Comparison of ENCODE assay signal across 13 cellular contexts in genomic region chr10:61965694-61966284, GRCh38.
DNase-seq lines count a peak whose midpoint lies in the region; ATAC-seq and TF ChIP-seq lines count a peak whose summit lies in the region.
"Had no signal": no experiment of that assay in that cellular context is flagged by ENCODE, and none has a peak within 500 bp of the region (broad histone marks: within the 10 kb centered on the region; RNA-seq: fewer than 3 reads in every experiment).

No MANE protein-coding gene starts in this region.

- TF ChIP-seq CTCF in activated B cell treated with CpG ODN at 0.5 μM for 24 hours (IDR thresholded peaks at IDR 0.05) (no peak), osteocyte (IDR thresholded peaks at IDR 0.05) (no peak)

- no peaks in the 10 kb centered on the region for H3K9me3 Mint-ChIP-seq in activated T-cell treated with anti-CD3 and anti-CD28 coated beads, Interleukin-2, amount 50 U/mL, for 4 hours
- H3K9me3 Mint-ChIP-seq in activated B cell treated with CpG ODN at 0.5 μM for 24 hours (no peaks in the 10 kb centered on the region), osteocyte (ENCODE audit: unreplicated experiment) (no peaks in the 10 kb centered on the region)
- H3K9me3 Mint-ChIP-seq: nephron progenitor cell had no signal

- peaks cover 80% of the 10 kb centered on the region for H3K4me1 Mint-ChIP-seq in activated T-cell treated with anti-CD3 and anti-CD28 coated beads, Interleukin-2, amount 50 U/mL, for 4 hours (ENCODE audit: low read depth)
- H3K4me1 Mint-ChIP-seq in activated B cell treated with CpG ODN at 0.5 μM for 24 hours, result peaks cover 82% of the 10 kb centered on the region
- peaks cover 73% of the 10 kb centered on the region for H3K4me1 Mint-ChIP-seq in osteocyte (ENCODE audit: unreplicated experiment)

- POLR2A ChIA-PET in activated B cell treated with CpG ODN at 0.5 μM for 24 hours (lab: Charles Lee), result interaction anchor here (1.2 to 2.4 kb wide), 4 partner anchors 10 to 63 kb away, joined by 3 to 10 read pairs (median 6); no protein-coding TSS in a partner anchor

- intact Hi-C loops in activated B cell treated with CpG ODN at 0.5 μM for 24 hours (cut with micrococcal nuclease), result loop anchor here (2.0 kb wide), 2 partner anchors 21 kb away; no protein-coding TSS in a partner anchor

- CTCF ChIA-PET in activated B cell treated with CpG ODN at 0.5 μM for 24 hours (lab: Charles Lee), result interaction anchor here (1.3 kb wide), 1 partner anchor 72 kb away, joined by 6 read pairs; no protein-coding TSS in a partner anchor

- DNase-seq in activated T-cell treated with anti-CD3 and anti-CD28 coated beads, Interleukin-2, amount 50 U/mL, for 4 hours, result no peak
- DNase-seq in activated T-cell treated with anti-CD3 and anti-CD28 coated beads for 4 hours, result no peak
- no peak for DNase-seq in activated B cell treated with CpG ODN at 0.5 μM for 24 hours
- DNase-seq in osteocyte (ENCODE audit: extremely low spot score, unreplicated experiment), result no peak
- DNase-seq in stimulated activated CD4-positive, alpha-beta T cell treated with anti-CD3 and anti-CD28 coated beads, Interleukin-1b, Interleukin-23, amount 100 ng/mL, for 48 hours, result no peak
- no peak for DNase-seq in stimulated activated CD4-positive, alpha-beta T cell treated with anti-CD3 and anti-CD28 coated beads, Interleukin-4, amount 100 ng/mL, for 1 hour
- DNase-seq: Calu3; central memory CD4-positive, alpha-beta T cell; NCI-H2171; nephron progenitor cell; retina had no signal

- peak overlapping the region; percentile 69 for H3K27ac Mint-ChIP-seq in activated B cell treated with CpG ODN at 0.5 μM for 24 hours
- peak overlapping the region; percentile 97 for H3K27ac Mint-ChIP-seq in osteocyte (ENCODE audit: unreplicated experiment)
- H3K27ac Mint-ChIP-seq: nephron progenitor cell had no signal

- peak; percentile 53 to 63 for ATAC-seq in activated T-cell treated with anti-CD3 and anti-CD28 coated beads, Interleukin-2, amount 50 U/mL, for 4 hours
- ATAC-seq in HG02678 (IDR thresholded peaks at IDR 0.05; ENCODE audit: unreplicated experiment) (peak; percentile 16), activated B cell treated with CpG ODN at 0.5 μM for 24 hours (ENCODE audit: low read depth) (no peak), HG03457 (IDR thresholded peaks at IDR 0.05; ENCODE audit: unreplicated experiment) (no peak)

- H3K27me3 Mint-ChIP-seq in activated T-cell treated with anti-CD3 and anti-CD28 coated beads, Interleukin-2, amount 50 U/mL, for 4 hours (ENCODE audit: low read depth), result no peaks in the 10 kb centered on the region
- H3K27me3 Mint-ChIP-seq in activated B cell treated with CpG ODN at 0.5 μM for 24 hours, result no peaks in the 10 kb centered on the region
- H3K27me3 Mint-ChIP-seq in osteocyte (ENCODE audit: unreplicated experiment), result no peaks in the 10 kb centered on the region

- H3K4me3 Mint-ChIP-seq in activated T-cell treated with anti-CD3 and anti-CD28 coated beads, Interleukin-2, amount 50 U/mL, for 4 hours, result no peak overlapping the region
- H3K4me3 Mint-ChIP-seq in activated B cell treated with CpG ODN at 0.5 μM for 24 hours (no peak overlapping the region), osteocyte (ENCODE audit: unreplicated experiment) (no peak overlapping the region)
- H3K4me3 Mint-ChIP-seq: nephron progenitor cell had no signal

- H3K36me3 Mint-ChIP-seq in activated T-cell treated with anti-CD3 and anti-CD28 coated beads, Interleukin-2, amount 50 U/mL, for 4 hours (ENCODE audit: insufficient read depth), result peaks cover 50% of the 10 kb centered on the region
- H3K36me3 Mint-ChIP-seq in activated B cell treated with CpG ODN at 0.5 μM for 24 hours (ENCODE audit: low read depth) (peaks cover 67% of the 10 kb centered on the region), osteocyte (ENCODE audit: unreplicated experiment) (peaks cover 17% of the 10 kb centered on the region)

Comparison
In these comparisons a context has a peak if more than half of its experiments do, and no peak if none do; other contexts are left out.
1. ATAC-seq: peak in activated T-cell treated with anti-CD3 and anti-CD28 coated beads, Interleukin-2, amount 50 U/mL, for 4 hours (2 of 2) and HG02678 (single experiment); none in activated B cell treated with CpG ODN at 0.5 μM for 24 hours (single experiment) and HG03457 (single experiment).